In genomic region chr14:39102969-39103957, GRCh38 we compare ENCODE assay signal across 8 cellular contexts. TPM values are rescaled to one million over a fixed set of nuclear protein-coding genes. Genes with fewer than 3 reads are reported as not detected.
DNase-seq lines count a peak whose midpoint lies in the region; ATAC-seq and TF ChIP-seq lines count a peak whose summit lies in the region.

TSS of gene SEC23A (minus strand) at chr14:39103235. CDS start at chr14:39096118, 7,117 bp downstream.

- intact Hi-C loops in adrenal gland (cut with DNase I) (loop anchor here in 1 of 2 donors (10.0 kb wide), 1 partner anchor 262 kb away; no protein-coding TSS in a partner anchor), left cardiac atrium (cut with DNase I) (loop anchor here (10.0 kb wide), 3 partner anchors 62 to 332 kb away; partner anchors contain the start of gene FBXO33 (in 1 of the 2)), prostate gland (cut with DNase I) (loop anchor here (5.0 kb wide), 3 partner anchors 69 to 329 kb away; partner anchors contain the start of genes FBXO33 and TRAPPC6B)

- no peak for TF ChIP-seq CTCF in GM13976 (IDR thresholded peaks at IDR 0.05; ENCODE audit: borderline replicate concordance, control extremely low read depth, extremely low read depth, insufficient read depth, missing control alignments)
- no peak for TF ChIP-seq CTCF in adrenal gland (IDR thresholded peaks at IDR 0.05)
- TF ChIP-seq CTCF in prostate gland (IDR thresholded peaks at IDR 0.05) = no peak

- peak; percentile 86 for ATAC-seq in HG02852 (IDR thresholded peaks at IDR 0.05; ENCODE audit: unreplicated experiment)
- peak; percentile 99 for ATAC-seq in left cardiac atrium

- 0 to 2% (median 1%) methylated on average over 27 to 58 of the region's 58 CpGs for WGBS in adrenal gland, 4 donors
- under 1% methylated on average over 54 of the region's 58 CpGs for WGBS in prostate gland

- peaks cover 10 to 34% of the 10 kb centered on the region in 2 donors for H3K4me1 ChIP-seq in adrenal gland (replicated peaks in 1 of 2)
- no peaks in the 10 kb centered on the region for H3K4me1 ChIP-seq in prostate gland (replicated peaks)

- DNase-seq in GM13976 (ENCODE audit: low spot score) (peak; percentile 91), NCI-H1436 treated with DMSO at 0.1 percent for 48 hours (lab: John Stamatoyannopoulos, UW) (peak; percentile 10), T-helper 1 cell (peak; percentile 74 to 88 (median 80)), adrenal gland (peak; percentile 90 to 95 (median 94)), left cardiac atrium (peak; percentile 95), prostate gland (ENCODE audit: low spot score) (peak; percentile 86), ureter (ENCODE audit: low spot score) (peak; percentile 90)

- in situ Hi-C loops in GM13976 (cut with MboI; ENCODE audit: low sequenced_read_pairs, unreplicated experiment) = no loop called here

- H3K4me3 ChIP-seq in adrenal gland = peak within 1 kb of the TSS; percentile 63 to 75 (median 69)
- H3K4me3 ChIP-seq in prostate gland = peak within 1 kb of the TSS; percentile 75 to 96

- H3K27me3 ChIP-seq in adrenal gland (no peaks in the 10 kb centered on the region), prostate gland (replicated peaks; ENCODE audit: insufficient read depth) (no peaks in the 10 kb centered on the region)

- no peaks in the 10 kb centered on the region for H3K9me3 ChIP-seq in adrenal gland (replicated peaks in 1 of 3)
- H3K9me3 ChIP-seq in prostate gland = no peaks in the 10 kb centered on the region

- no peaks in the 10 kb centered on the region for H3K36me3 ChIP-seq in adrenal gland (replicated peaks in 1 of 2)
- no peaks in the 10 kb centered on the region for H3K36me3 ChIP-seq in prostate gland

- H3K27ac ChIP-seq in adrenal gland (peak within 1 kb of the TSS; percentile 83 to 97 (median 96)), prostate gland (peak within 1 kb of the TSS; percentile 97 to 98)

- TF ChIP-seq POLR2A in adrenal gland (IDR thresholded peaks at IDR 0.05) (peak; percentile 83 to 87), prostate gland (IDR thresholded peaks at IDR 0.05) (peak; percentile 87)

RNA-seq across cellular contexts. Expression of gene SEC23A, which starts in this region (rescaled TPM):
- total RNA-seq in adrenal gland (100 to 1,000 TPM in 3 of 8 donors, 10 to 100 TPM in 5; 72.0 to 201 (median 98.1) TPM), left cardiac atrium (100 to 1,000 TPM in 1 of 2 donors, 10 to 100 TPM in 1; 87.1 to 140 TPM), prostate gland (100 to 1,000 TPM in 1 of 2 donors, 10 to 100 TPM in 1; 54.7 to 102 TPM), ureter (70.8 TPM)
- 10 to 100 TPM; 10.9 to 86.2 (median 15.5) TPM for polyA plus RNA-seq in adrenal gland

Comparison
In these comparisons a context has a peak if more than half of its experiments do, and no peak if none do; other contexts are left out.
1. Peak in every context shown above with its lines: DNase-seq, ATAC-seq, H3K4me3 ChIP-seq and H3K27ac ChIP-seq.
2. DNase-seq: peak in every context shown above with its lines; median percentile 95 in left cardiac atrium; 94 in adrenal gland; 91 in GM13976; 90 in ureter; 86 in prostate gland; 80 in T-helper 1 cell; 10 in NCI-H1436 treated with DMSO at 0.1 percent for 48 hours.